9 cellular contexts compared by ENCODE assay signal in the genomic region with DNA sequence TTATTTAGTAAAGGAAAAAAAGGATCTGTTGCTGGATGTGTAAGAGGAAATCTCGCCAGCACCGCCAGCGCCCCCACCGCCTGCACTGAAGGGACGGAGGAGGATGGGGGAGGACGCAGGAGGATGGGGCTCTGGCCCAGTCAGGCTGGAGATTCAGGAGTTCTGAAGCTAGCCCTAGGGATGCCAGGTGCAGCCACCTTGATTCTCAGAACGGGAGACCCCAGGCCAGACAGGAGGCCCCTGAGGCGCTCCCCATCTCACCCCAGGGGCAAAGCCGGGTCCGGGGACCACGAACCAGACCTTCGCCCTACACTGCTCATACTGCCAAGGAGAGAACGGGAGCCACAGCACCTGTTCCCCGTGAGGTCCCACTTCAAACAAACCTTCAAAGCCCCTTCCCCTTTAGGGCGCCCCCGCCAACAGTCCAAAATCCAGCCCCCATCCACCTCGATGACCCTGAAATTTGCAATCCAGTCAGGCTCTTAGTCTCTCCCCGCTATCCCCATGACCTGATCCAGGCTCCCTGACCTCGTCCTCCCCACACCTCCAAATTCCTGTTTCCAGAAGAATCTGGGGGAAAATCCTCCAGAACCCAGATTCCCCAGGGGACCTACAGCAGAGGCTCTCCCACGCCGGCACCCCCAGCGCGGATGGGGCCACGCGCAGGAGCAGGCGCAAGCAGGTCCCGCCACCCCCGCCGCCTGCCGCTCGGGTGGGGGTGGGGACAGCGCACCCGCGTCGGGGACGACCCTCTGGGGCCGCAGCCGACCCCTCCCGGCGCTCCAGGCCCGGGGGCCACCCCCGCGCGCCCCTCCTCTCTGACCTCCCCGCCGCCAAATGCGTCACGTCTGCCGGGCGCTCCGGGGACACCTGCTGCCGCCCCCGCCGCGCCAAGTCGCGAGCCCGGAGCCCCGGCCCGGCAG. TPM values are rescaled to one million over a fixed set of nuclear protein-coding genes. Genes with fewer than 3 reads are reported as not detected.
A peak's percentile ranks its signal among the peaks of the same experiment; 100 is the strongest.
DNase-seq lines count a peak whose midpoint lies in the region; ATAC-seq, FAIRE-seq and TF ChIP-seq lines count a peak whose summit lies in the region.
"Had no signal": no experiment of that assay in that cellular context is flagged by ENCODE, and none has a peak within 500 bp of the region (broad histone marks: within the 10 kb centered on the region; RNA-seq: fewer than 3 reads in every experiment).

No MANE protein-coding gene starts in this region.

- 86% methylated on average over 10 of the region's 60 CpGs for WGBS in mammary epithelial cell (ENCODE audit: low coverage, missing lambda C conversion rate)

- no peak overlapping the region for H3K27ac ChIP-seq in mammary epithelial cell (ENCODE audit: insufficient read depth, low read depth, low read length)

- dilution Hi-C loops in mammary epithelial cell (cut with HindIII; ENCODE audit: low sequenced_read_pairs): no loop called here

- peak overlapping the region; percentile 64 for H3K4me3 Mint-ChIP-seq in mesothelial cell of epicardium

- H3K79me2 ChIP-seq in mammary epithelial cell (ENCODE audit: insufficient read depth, low read length): no peaks in the 10 kb centered on the region

- H3K4me2 ChIP-seq in mammary epithelial cell (ENCODE audit: insufficient read depth, low read depth, low read length): peak overlapping the region; percentile 77

- no peak overlapping the region for H3K9ac ChIP-seq in mammary epithelial cell (ENCODE audit: insufficient read depth, low read length)

- no peaks in the 10 kb centered on the region for H3K36me3 Mint-ChIP-seq in mesothelial cell of epicardium

- FAIRE-seq in urothelium cell line (lab: Jason Lieb, UNC): no peak
- no peak for FAIRE-seq in GM19239 (lab: Jason Lieb, UNC)
- FAIRE-seq: D721Med had no signal

- H3K4me1 Mint-ChIP-seq in mesothelial cell of epicardium: peaks cover 9% of the 10 kb centered on the region

- no peak for DNase-seq in Right ventricle myocardium superior
- DNase-seq in Right ventricle myocardium inferior (ENCODE audit: missing footprints): no peak
- no peak for DNase-seq in mammary epithelial cell
- DNase-seq in mesothelial cell of epicardium (ENCODE audit: low spot score in 2 of 2, unreplicated experiment in 2 of 2): no peak
- DNase-seq in urothelium cell line (ENCODE audit: low spot score): peak; percentile 10
- DNase-seq in GM19239 (ENCODE audit: insufficient read length, low spot score): no peak
- no peak for DNase-seq in left lobe of liver (ENCODE audit: low spot score)

- in situ Hi-C loops in mammary epithelial cell (cut with MboI; ENCODE audit: low sequenced_read_pairs in 2 of 2): no loop called here

- H3K4me3 ChIP-seq in mammary epithelial cell (replicated peaks in 1 of 3; ENCODE audit: insufficient read depth in 1 of 3, low read depth in 2 of 3, low read length in 3 of 3): peak overlapping the region in 1 of 3 experiments; percentile 43

- ATAC-seq in Right ventricle myocardium superior (ENCODE audit: poor library complexity): peak; percentile 7
- ATAC-seq in Right ventricle myocardium inferior: no peak
- no peak for ATAC-seq in HG03378 (IDR thresholded peaks at IDR 0.05; ENCODE audit: unreplicated experiment)
- ATAC-seq in left lobe of liver: no peak

- TF ChIP-seq CTCF in mammary epithelial cell (conservative IDR thresholded peaks at IDR 0.05 in 1 of 2, IDR thresholded peaks at IDR 0.05 in 1 of 2; ENCODE audit: extremely low read depth in 1 of 2, insufficient read depth in 1 of 2, low read depth in 1 of 2, low read length in 2 of 2): no peak
- no peak for TF ChIP-seq CTCF in mesothelial cell of epicardium (IDR thresholded peaks at IDR 0.05; ENCODE audit: unreplicated experiment)

- H3K4me1 ChIP-seq in mammary epithelial cell (ENCODE audit: insufficient read depth, low read length): no peaks in the 10 kb centered on the region

- intact Hi-C loops in Right ventricle myocardium superior (cut with DNase I) (no loop called here), Right ventricle myocardium inferior (cut with DNase I) (loop anchor here (10.0 kb wide), 1 partner anchor 190 kb away; no protein-coding TSS in a partner anchor), mammary epithelial cell (cut with micrococcal nuclease) (no loop called here)

- H4K20me1 ChIP-seq in mammary epithelial cell (ENCODE audit: insufficient read depth, low read length): no peaks in the 10 kb centered on the region

- peaks cover 77% of the 10 kb centered on the region for H3K27me3 Mint-ChIP-seq in mesothelial cell of epicardium (ENCODE audit: low read depth)

- H3K9me3 Mint-ChIP-seq in mesothelial cell of epicardium: no peaks in the 10 kb centered on the region

- H3K36me3 ChIP-seq in mammary epithelial cell (ENCODE audit: insufficient read depth, low read length): no peaks in the 10 kb centered on the region

- no TSS peak for BruUV-seq in mammary epithelial cell (replicated peaks; lab: Mats Ljungman, UMichigan)

- no peaks in the 10 kb centered on the region for H3K9me3 ChIP-seq in mammary epithelial cell (replicated peaks; ENCODE audit: insufficient read depth, low read length)

- H3K27me3 ChIP-seq in mammary epithelial cell (ENCODE audit: insufficient read depth, low read length): peaks cover 3% of the 10 kb centered on the region

- no peak overlapping the region for H3K27ac Mint-ChIP-seq in mesothelial cell of epicardium

- CTCF ChIA-PET in mammary epithelial cell (lab: Charles Lee; ENCODE audit: low non-redundant PET): no interaction called here

- no peak overlapping the region for H2AFZ ChIP-seq in mammary epithelial cell (ENCODE audit: low read depth, low read length)

RNA-seq across cellular contexts. Expression of a gene that starts 0.9 kb away (rescaled TPM):
- total RNA-seq in Right ventricle myocardium superior (87.2 TPM), Right ventricle myocardium inferior (95.4 TPM), mammary epithelial cell (under 1 TPM; 0.33 to 0.64 TPM), mesothelial cell of epicardium (1.8 to 1.9 TPM (median 1.9 TPM) in 3 replicates), left lobe of liver (5.0 TPM)
- 4.9 TPM for polyA plus RNA-seq in mammary epithelial cell
- polyA minus RNA-seq in mammary epithelial cell: 4.2 TPM

Comparison
In these comparisons a context has a peak if more than half of its experiments do, and no peak if none do; other contexts are left out.
1. RNA of a gene that starts 0.9 kb away (total RNA-seq): 95.4 TPM in Right ventricle myocardium inferior (single experiment) and 87.2 TPM in Right ventricle myocardium superior (single experiment); 5.0 TPM in left lobe of liver (single experiment), 1.8 to 1.9 TPM in mesothelial cell of epicardium and 0.33 to 0.64 TPM in mammary epithelial cell; every median in the first group is over 10 times any median in the second.